Comparison of ENCODE assay signal across 1 cellular context in the genomic region with DNA sequence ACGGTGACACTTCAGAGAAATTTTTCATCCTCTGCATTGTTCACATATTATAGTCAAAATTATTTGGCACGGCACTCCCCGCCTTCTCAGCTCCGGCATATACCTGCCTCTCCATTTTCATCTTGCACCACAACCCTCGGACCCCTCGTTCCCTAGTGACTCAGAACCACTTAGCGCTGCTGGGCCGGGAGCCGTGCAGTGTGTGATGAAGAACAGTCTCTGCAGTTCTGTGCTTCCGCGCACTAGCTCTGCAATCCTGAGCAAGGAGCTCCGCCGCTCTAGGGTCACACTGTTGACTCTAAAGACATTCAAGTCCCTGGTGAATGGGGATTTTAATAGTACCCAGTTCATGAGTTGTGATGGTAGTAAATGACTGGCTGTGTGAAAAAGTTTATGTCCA.
TF ChIP-seq lines count a peak whose summit lies in the region.

No MANE protein-coding gene starts in this region.

TF ChIP-seq in HepG2, 621 proteins besides CTCF, POLR2A, EP300 and RAD21 (continued from another document):
- TF ChIP-seq, protein P1, sequence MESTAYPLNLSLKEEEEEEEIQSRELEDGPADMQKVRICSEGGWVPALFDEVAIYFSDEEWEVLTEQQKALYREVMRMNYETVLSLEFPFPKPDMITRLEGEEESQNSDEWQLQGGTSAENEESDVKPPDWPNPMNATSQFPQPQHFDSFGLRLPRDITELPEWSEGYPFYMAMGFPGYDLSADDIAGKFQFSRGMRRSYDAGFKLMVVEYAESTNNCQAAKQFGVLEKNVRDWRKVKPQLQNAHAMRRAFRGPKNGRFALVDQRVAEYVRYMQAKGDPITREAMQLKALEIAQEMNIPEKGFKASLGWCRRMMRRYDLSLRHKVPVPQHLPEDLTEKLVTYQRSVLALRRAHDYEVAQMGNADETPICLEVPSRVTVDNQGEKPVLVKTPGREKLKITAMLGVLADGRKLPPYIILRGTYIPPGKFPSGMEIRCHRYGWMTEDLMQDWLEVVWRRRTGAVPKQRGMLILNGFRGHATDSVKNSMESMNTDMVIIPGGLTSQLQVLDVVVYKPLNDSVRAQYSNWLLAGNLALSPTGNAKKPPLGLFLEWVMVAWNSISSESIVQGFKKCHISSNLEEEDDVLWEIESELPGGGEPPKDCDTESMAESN (CRISPR knock-in tag; conservative IDR thresholded peaks at IDR 0.05), result no peak
- no peak for TF ChIP-seq BRD4 (CRISPR knock-in tag; IDR thresholded peaks at IDR 0.05)
- TF ChIP-seq SIN3A (IDR thresholded peaks at IDR 0.05; ENCODE audit: borderline replicate concordance, low read depth, low read length), result no peak
- no peak for TF ChIP-seq CEBPB (IDR thresholded peaks at IDR 0.05; ENCODE audit: borderline replicate concordance, low read depth, low read length)
- TF ChIP-seq, protein P2, sequence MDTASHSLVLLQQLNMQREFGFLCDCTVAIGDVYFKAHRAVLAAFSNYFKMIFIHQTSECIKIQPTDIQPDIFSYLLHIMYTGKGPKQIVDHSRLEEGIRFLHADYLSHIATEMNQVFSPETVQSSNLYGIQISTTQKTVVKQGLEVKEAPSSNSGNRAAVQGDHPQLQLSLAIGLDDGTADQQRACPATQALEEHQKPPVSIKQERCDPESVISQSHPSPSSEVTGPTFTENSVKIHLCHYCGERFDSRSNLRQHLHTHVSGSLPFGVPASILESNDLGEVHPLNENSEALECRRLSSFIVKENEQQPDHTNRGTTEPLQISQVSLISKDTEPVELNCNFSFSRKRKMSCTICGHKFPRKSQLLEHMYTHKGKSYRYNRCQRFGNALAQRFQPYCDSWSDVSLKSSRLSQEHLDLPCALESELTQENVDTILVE (CRISPR knock-in tag; IDR thresholded peaks at IDR 0.05), result no peak
- TF ChIP-seq, protein P3, sequence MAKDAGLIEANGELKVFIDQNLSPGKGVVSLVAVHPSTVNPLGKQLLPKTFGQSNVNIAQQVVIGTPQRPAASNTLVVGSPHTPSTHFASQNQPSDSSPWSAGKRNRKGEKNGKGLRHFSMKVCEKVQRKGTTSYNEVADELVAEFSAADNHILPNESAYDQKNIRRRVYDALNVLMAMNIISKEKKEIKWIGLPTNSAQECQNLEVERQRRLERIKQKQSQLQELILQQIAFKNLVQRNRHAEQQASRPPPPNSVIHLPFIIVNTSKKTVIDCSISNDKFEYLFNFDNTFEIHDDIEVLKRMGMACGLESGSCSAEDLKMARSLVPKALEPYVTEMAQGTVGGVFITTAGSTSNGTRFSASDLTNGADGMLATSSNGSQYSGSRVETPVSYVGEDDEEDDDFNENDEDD (CRISPR knock-in tag; IDR thresholded peaks at IDR 0.05; ENCODE audit: borderline replicate concordance), result no peak
